In genomic region chr10:78752251-78752650, GRCh38 we compare ENCODE assay signal across 25 cellular contexts.
"Had no signal": no experiment of that assay in that cellular context is flagged by ENCODE, and none has a peak within 500 bp of the region (broad histone marks: within the 10 kb centered on the region; RNA-seq: fewer than 3 reads in every experiment).

No MANE protein-coding gene starts in this region.

- H3K36me3 ChIP-seq: adrenal gland, breast epithelium, Peyer's patch, SJCRH30 had no signal

- H3K4me1 ChIP-seq: Peyer's patch had no signal

- H3K9me3 Mint-ChIP-seq: activated naive CD8-positive, alpha-beta T cell treated with anti-CD3 and anti-CD28 coated beads, Interleukin-2, amount 10 ng/mL, durations not matched to agents 7 days and 5 days had no signal

- H3K27me3 ChIP-seq: adrenal gland, breast epithelium, Peyer's patch, SJCRH30 had no signal

- H3K36me3 Mint-ChIP-seq: activated naive CD8-positive, alpha-beta T cell treated with anti-CD3 and anti-CD28 coated beads, Interleukin-2, amount 10 ng/mL, durations not matched to agents 7 days and 5 days had no signal

- H3K27ac ChIP-seq: adrenal gland, breast epithelium, Peyer's patch, RWPE1, SJCRH30 had no signal

- DNase-seq: activated CD4-positive, alpha-beta T cell treated with anti-CD3 and anti-CD28 coated beads for 48 hours; activated CD4-positive, alpha-beta T cell treated with anti-CD3 and anti-CD28 coated beads, Interleukin-2, amount 50 U/mL, for 4 hours; activated CD4-positive, CD25-positive, alpha-beta regulatory T cell treated with anti-CD3 and anti-CD28 coated beads, Interleukin-2, amount 50 U/mL, for 72 hours; activated CD8-positive, alpha-beta memory T cell treated with anti-CD3 and anti-CD28 coated beads, Interleukin-2, amount 50 U/mL, for 48 hours; activated CD8-positive, alpha-beta T cell treated with anti-CD3 and anti-CD28 coated beads, Interleukin-2, amount 10 ng/mL, durations not matched to agents 7 days and 5 days; activated naive CD4-positive, alpha-beta T cell treated with anti-CD3 and anti-CD28 coated beads, Interleukin-2, amount 50 U/mL, for 16 hours; activated naive CD8-positive, alpha-beta T cell treated with anti-CD3 and anti-CD28 coated beads, Interleukin-2, amount 10 ng/mL, durations not matched to agents 7 days and 5 days; activated T-cell treated with anti-CD3 and anti-CD28 coated beads, Interleukin-2, amount 50 U/mL, for 1 hour; adrenal gland; anterior cingulate cortex; central memory CD4-positive, alpha-beta T cell; MV-4-11; NCI-H1105; NCI-H1436; NCI-H1694 treated with DMSO at 0.1 percent for 48 hours; NCI-H2029 treated with DMSO at 0.1 percent for 48 hours; NCI-H446; NCI-H524; Right ventricle myocardium superior; SJCRH30; SK-N-SH; T-helper 1 cell had no signal

- H3K4me2 ChIP-seq: SK-N-SH had no signal

- H3K4me3 ChIP-seq: adrenal gland, breast epithelium, Peyer's patch, SJCRH30 had no signal

- H3K9me3 ChIP-seq: adrenal gland, breast epithelium, Peyer's patch, SJCRH30, SK-N-SH had no signal

- H3K9ac ChIP-seq: SK-N-SH had no signal

- H3K27ac Mint-ChIP-seq: activated CD8-positive, alpha-beta T cell treated with anti-CD3 and anti-CD28 coated beads, Interleukin-2, amount 10 ng/mL, durations not matched to agents 7 days and 5 days; activated naive CD8-positive, alpha-beta T cell treated with anti-CD3 and anti-CD28 coated beads, Interleukin-2, amount 10 ng/mL, durations not matched to agents 7 days and 5 days had no signal

- H3K4me3 Mint-ChIP-seq: activated CD8-positive, alpha-beta T cell treated with anti-CD3 and anti-CD28 coated beads, Interleukin-2, amount 10 ng/mL, durations not matched to agents 7 days and 5 days; activated naive CD8-positive, alpha-beta T cell treated with anti-CD3 and anti-CD28 coated beads, Interleukin-2, amount 10 ng/mL, durations not matched to agents 7 days and 5 days had no signal

- ATAC-seq: activated CD8-positive, alpha-beta T cell treated with anti-CD3 and anti-CD28 coated beads, Interleukin-2, amount 10 ng/mL, durations not matched to agents 7 days and 5 days had no signal
